In genomic region chr2:8657423-8658062, GRCh38 we compare ENCODE assay signal across 13 cellular contexts. TPM values are rescaled to one million over a fixed set of nuclear protein-coding genes. Genes with fewer than 3 reads are reported as not detected.
DNase-seq lines count a peak whose midpoint lies in the region; ATAC-seq lines count a peak whose summit lies in the region.
"Had no signal": no experiment of that assay in that cellular context is flagged by ENCODE, and none has a peak within 500 bp of the region (broad histone marks: within the 10 kb centered on the region; RNA-seq: fewer than 3 reads in every experiment).

No MANE protein-coding gene starts in this region.

- peak overlapping the region; percentile 8 for H3K4me3 Mint-ChIP-seq in activated T-helper 1 cell treated with anti-CD3 and anti-CD28 coated beads, Interleukin-12 subunit alpha, Interleukin-12 subunit beta, Interleukin-2, Interleukin-4 antibody, amounts not matched to agents 30 ng/mL and 10 ng/mL and 1 ng/mL, durations not matched to agents 14 hours and 24 hours and 36 hours
- no peak overlapping the region for H3K4me3 Mint-ChIP-seq in stimulated activated effector memory CD8-positive, alpha-beta T cell treated with anti-CD3 and anti-CD28 coated beads, Interleukin-12 subunit alpha, Interleukin-12 subunit beta, amount 100 ng/mL, for 72 hours

- no peaks in the 10 kb centered on the region for H3K36me3 Mint-ChIP-seq in activated T-helper 1 cell treated with anti-CD3 and anti-CD28 coated beads, Interleukin-12 subunit alpha, Interleukin-12 subunit beta, Interleukin-2, Interleukin-4 antibody, amounts not matched to agents 30 ng/mL and 10 ng/mL and 1 ng/mL, durations not matched to agents 14 hours and 24 hours and 36 hours (ENCODE audit: low read depth)
- no peaks in the 10 kb centered on the region for H3K36me3 Mint-ChIP-seq in stimulated activated effector memory CD8-positive, alpha-beta T cell treated with anti-CD3 and anti-CD28 coated beads, Interleukin-12 subunit alpha, Interleukin-12 subunit beta, amount 100 ng/mL, for 72 hours

- H3K9me3 Mint-ChIP-seq in activated T-helper 1 cell treated with anti-CD3 and anti-CD28 coated beads, Interleukin-12 subunit alpha, Interleukin-12 subunit beta, Interleukin-2, Interleukin-4 antibody, amounts not matched to agents 30 ng/mL and 10 ng/mL and 1 ng/mL, durations not matched to agents 14 hours and 24 hours and 36 hours = no peaks in the 10 kb centered on the region
- H3K9me3 Mint-ChIP-seq in stimulated activated effector memory CD8-positive, alpha-beta T cell treated with anti-CD3 and anti-CD28 coated beads, Interleukin-12 subunit alpha, Interleukin-12 subunit beta, amount 100 ng/mL, for 72 hours = no peaks in the 10 kb centered on the region
- H3K9me3 Mint-ChIP-seq: stimulated activated naive CD8-positive, alpha-beta T cell treated with anti-CD3 and anti-CD28 coated beads, Interleukin-15, Interleukin-2, amounts not matched to agents 100 ng/mL and 50 ng/mL, for 24 hours had no signal

- peaks cover 17% of the 10 kb centered on the region for H3K4me1 Mint-ChIP-seq in activated T-helper 1 cell treated with anti-CD3 and anti-CD28 coated beads, Interleukin-12 subunit alpha, Interleukin-12 subunit beta, Interleukin-2, Interleukin-4 antibody, amounts not matched to agents 30 ng/mL and 10 ng/mL and 1 ng/mL, durations not matched to agents 14 hours and 24 hours and 36 hours (ENCODE audit: low read depth)
- peaks cover 22% of the 10 kb centered on the region for H3K4me1 Mint-ChIP-seq in stimulated activated effector memory CD8-positive, alpha-beta T cell treated with anti-CD3 and anti-CD28 coated beads, Interleukin-12 subunit alpha, Interleukin-12 subunit beta, amount 100 ng/mL, for 72 hours

- peaks cover 14% of the 10 kb centered on the region for H3K27me3 Mint-ChIP-seq in activated T-helper 1 cell treated with anti-CD3 and anti-CD28 coated beads, Interleukin-12 subunit alpha, Interleukin-12 subunit beta, Interleukin-2, Interleukin-4 antibody, amounts not matched to agents 30 ng/mL and 10 ng/mL and 1 ng/mL, durations not matched to agents 14 hours and 24 hours and 36 hours (ENCODE audit: insufficient read depth)

- H3K27ac Mint-ChIP-seq in activated T-helper 1 cell treated with anti-CD3 and anti-CD28 coated beads, Interleukin-12 subunit alpha, Interleukin-12 subunit beta, Interleukin-2, Interleukin-4 antibody, amounts not matched to agents 30 ng/mL and 10 ng/mL and 1 ng/mL, durations not matched to agents 14 hours and 24 hours and 36 hours = peak overlapping the region; percentile 21
- peak overlapping the region; percentile 72 for H3K27ac Mint-ChIP-seq in stimulated activated effector memory CD8-positive, alpha-beta T cell treated with anti-CD3 and anti-CD28 coated beads, Interleukin-12 subunit alpha, Interleukin-12 subunit beta, amount 100 ng/mL, for 72 hours
- H3K27ac Mint-ChIP-seq: stimulated activated naive CD8-positive, alpha-beta T cell treated with anti-CD3 and anti-CD28 coated beads, Interleukin-15, Interleukin-2, amounts not matched to agents 100 ng/mL and 50 ng/mL, for 24 hours had no signal

- peak; percentile 56 for DNase-seq in activated effector memory CD4-positive, alpha-beta T cell treated with anti-CD3 and anti-CD28 coated beads, Interleukin-2, amount 50 U/mL, for 16 hours
- DNase-seq in activated effector memory CD4-positive, alpha-beta T cell treated with Interleukin-2 at 50 U/mL for 16 hours = no peak
- DNase-seq in activated T-helper 1 cell treated with anti-CD3 and anti-CD28 coated beads, Interleukin-12 subunit alpha, Interleukin-12 subunit beta, Interleukin-2, Interleukin-4 antibody, amounts not matched to agents 30 ng/mL and 10 ng/mL and 1 ng/mL, durations not matched to agents 14 hours and 24 hours and 36 hours (ENCODE audit: low spot score) = no peak
- no peak for DNase-seq in stimulated activated effector memory CD8-positive, alpha-beta T cell treated with anti-CD3 and anti-CD28 coated beads, Interleukin-12 subunit alpha, Interleukin-12 subunit beta, amount 100 ng/mL, for 72 hours (ENCODE audit: low spot score in 2 of 2)
- no peak for DNase-seq in ureter (ENCODE audit: low spot score)
- no peak for DNase-seq in Right ventricle myocardium inferior (ENCODE audit: missing footprints)
- no peak for DNase-seq in ACHN
- DNase-seq: AML-193, body of pancreas, NCI-H446 had no signal

- intact Hi-C loops in activated T-helper 1 cell treated with anti-CD3 and anti-CD28 coated beads, Interleukin-12 subunit alpha, Interleukin-12 subunit beta, Interleukin-2, Interleukin-4 antibody, amounts not matched to agents 30 ng/mL and 10 ng/mL and 1 ng/mL, durations not matched to agents 14 hours and 24 hours and 36 hours (cut with micrococcal nuclease) = no loop called here
- intact Hi-C loops in Right ventricle myocardium inferior (cut with DNase I) = no loop called here

- in situ Hi-C loops in ACHN (cut with HindIII; ENCODE audit: low pct_ligation_motif_present, low pct_unique_long_range_greater_than_20kb, low sequenced_read_pairs) = no loop called here

- ATAC-seq in HG02798 (IDR thresholded peaks at IDR 0.05; ENCODE audit: poor library complexity, unreplicated experiment) (peak; percentile 50), Right ventricle myocardium inferior (no peak)
- peak; percentile 89 for ATAC-seq in stimulated activated effector memory CD8-positive, alpha-beta T cell treated with anti-CD3 and anti-CD28 coated beads, Interleukin-12 subunit alpha, Interleukin-12 subunit beta, amount 100 ng/mL, for 72 hours
- ATAC-seq: body of pancreas, gastrocnemius medialis had no signal

RNA-seq across cellular contexts. Expression of gene ID2, which starts 24.3 kb away (rescaled TPM):
- total RNA-seq in activated T-helper 1 cell treated with anti-CD3 and anti-CD28 coated beads, Interleukin-12 subunit alpha, Interleukin-12 subunit beta, Interleukin-2, Interleukin-4 antibody, amounts not matched to agents 30 ng/mL and 10 ng/mL and 1 ng/mL, durations not matched to agents 14 hours and 24 hours and 36 hours = 301 and 306 TPM in 2 replicates
- 62.3 TPM for total RNA-seq in ureter
- total RNA-seq in Right ventricle myocardium inferior = 31.3 TPM
